ENCODE assay signal across 1 cellular context in genomic region chr5:36607838-36608783, GRCh38.
TF ChIP-seq lines count a peak whose summit lies in the region.

No MANE protein-coding gene starts in this region.

TF ChIP-seq in H1, 55 proteins besides CTCF, POLR2A, EP300 and RAD21:
- TF ChIP-seq CHD7 (IDR thresholded peaks at IDR 0.05; ENCODE audit: insufficient replicate concordance, low read length) (no peak), CEBPB (IDR thresholded peaks at IDR 0.05; ENCODE audit: low read depth, low read length) (peak; percentile 75)
